In genomic region chr9:97851450-97851883, GRCh38 we compare ENCODE assay signal across 21 cellular contexts. TPM values are rescaled to one million over a fixed set of nuclear protein-coding genes. Genes with fewer than 3 reads are reported as not detected.
DNase-seq lines count a peak whose midpoint lies in the region; ATAC-seq and TF ChIP-seq lines count a peak whose summit lies in the region.
"Had no signal": no experiment of that assay in that cellular context is flagged by ENCODE, and none has a peak within 500 bp of the region (broad histone marks: within the 10 kb centered on the region; RNA-seq: fewer than 3 reads in every experiment).

No MANE protein-coding gene starts in this region.

- H3K56ac ChIP-seq in H9 (ENCODE audit: insufficient read length, low read depth, low read length), result no peak overlapping the region
- H3K56ac ChIP-seq in mesendoderm (ENCODE audit: low read length), result no peak overlapping the region

- H3K23me2 ChIP-seq in H9 (ENCODE audit: insufficient read length, low read depth, low read length, poor library complexity, severe bottlenecking), result peaks cover 22% of the 10 kb centered on the region

- no peak for ATAC-seq in CD4-positive, CD25-positive, alpha-beta regulatory T cell (ENCODE audit: low read depth in 2 of 2)
- ATAC-seq in GM18867 (IDR thresholded peaks at IDR 0.05; ENCODE audit: unreplicated experiment), result no peak
- ATAC-seq: activated CD4-positive, CD25-positive, alpha-beta regulatory T cell treated with anti-CD3 and anti-CD28 coated beads, Interleukin-2, amount 50 U/mL, for 24 hours; left ventricle myocardium superior; sciatic nerve; stimulated activated memory B cell treated with anti-CD40 and anti-IgM and Interleukin-4, amounts not matched to agents 10 μg/mL and 1 μg/mL and 100 μg/mL, for 72 hours had no signal

- H3K36me3 ChIP-seq in CD4-positive, CD25-positive, alpha-beta regulatory T cell (ENCODE audit: control insufficient read depth, insufficient read depth, low read length), result no peaks in the 10 kb centered on the region
- H3K36me3 ChIP-seq in neural progenitor cell (no peaks in the 10 kb centered on the region), mesendoderm (ENCODE audit: control insufficient read depth, insufficient read depth, low read length) (no peaks in the 10 kb centered on the region)
- H3K36me3 ChIP-seq: brain microvascular endothelial cell, transverse colon had no signal

- no peak for TF ChIP-seq CTCF in H9 (conservative IDR thresholded peaks at IDR 0.05)
- no peak for TF ChIP-seq CTCF in coronary artery (IDR thresholded peaks at IDR 0.05)
- no peak for TF ChIP-seq CTCF in neural progenitor cell (IDR thresholded peaks at IDR 0.05)

- H2BK15ac ChIP-seq in H9 (ENCODE audit: low read depth, low read length) (no peak overlapping the region), mesendoderm (replicated peaks; ENCODE audit: low read depth) (no peak overlapping the region)

- no peak overlapping the region for H3K27ac Mint-ChIP-seq in CD4-positive, CD25-positive, alpha-beta regulatory T cell
- H3K27ac Mint-ChIP-seq in H9, result no peak overlapping the region
- no peak overlapping the region for H3K27ac Mint-ChIP-seq in neural progenitor cell
- H3K27ac Mint-ChIP-seq: activated naive CD8-positive, alpha-beta T cell treated with anti-CD3 and anti-CD28 coated beads for 36 hours; dendritic cell treated with granulocyte-macrophage colony-stimulating factor and Interleukin-4, amounts not matched to agents 40 ng/mL and 50 ng/mL, for 4 days; stimulated activated memory B cell treated with anti-CD40 and anti-IgM and Interleukin-4, amounts not matched to agents 10 μg/mL and 1 μg/mL and 100 μg/mL, for 72 hours had no signal

- no CpG with 5 or more reads among the region's 23 CpGs for WGBS in H9 (ENCODE audit: extremely low coverage, insufficient read length, low lambda C conversion rate)
- WGBS in mesendoderm (ENCODE audit: extremely low coverage, insufficient coverage, low lambda C conversion rate), result no CpG with 5 or more reads among the region's 23 CpGs

- H3K4ac ChIP-seq in H9 (ENCODE audit: low read depth, low read length), result no peak overlapping the region
- H3K4ac ChIP-seq in mesendoderm (ENCODE audit: low read depth, low read length), result no peak overlapping the region

- H3K23ac ChIP-seq in H9 (ENCODE audit: insufficient read length, low read depth, low read length) (no peak overlapping the region), mesendoderm (ENCODE audit: low read length) (no peak overlapping the region)

- H2BK5ac ChIP-seq in H9 (ENCODE audit: insufficient read length, low read length) (no peak overlapping the region), mesendoderm (ENCODE audit: low read length) (no peak overlapping the region)

- peaks cover 52% of the 10 kb centered on the region for H3K4me1 ChIP-seq in CD4-positive, CD25-positive, alpha-beta regulatory T cell (ENCODE audit: control insufficient read depth, insufficient read depth, low read length, poor library complexity, severe bottlenecking)
- H3K4me1 ChIP-seq in H9 (ENCODE audit: insufficient read depth, low read length), result peaks cover 4% of the 10 kb centered on the region; the same call in 1 of the 2 replicates
- peaks cover 19% of the 10 kb centered on the region for H3K4me1 ChIP-seq in neural progenitor cell
- H3K4me1 ChIP-seq in mesendoderm (ENCODE audit: control insufficient read depth, low read depth, low read length), result no peaks in the 10 kb centered on the region

- H2AFZ ChIP-seq in H9 (ENCODE audit: low read length) (no peak overlapping the region), neural progenitor cell (replicated peaks) (no peak overlapping the region)

- H2BK20ac ChIP-seq in H9 (ENCODE audit: low read depth, low read length, poor library complexity, severe bottlenecking), result no peak overlapping the region

- H3K14ac ChIP-seq in H9 (ENCODE audit: insufficient read depth, low read length), result no peak overlapping the region

- no peak overlapping the region for H4K91ac ChIP-seq in H9 (ENCODE audit: insufficient read length, low read depth, low read length)

- H3K79me2 ChIP-seq in H9 (ENCODE audit: insufficient read depth, low read length) (no peaks in the 10 kb centered on the region), neural progenitor cell (ENCODE audit: low read depth) (no peaks in the 10 kb centered on the region), mesendoderm (ENCODE audit: control insufficient read depth, insufficient read depth, low read length) (no peaks in the 10 kb centered on the region)

- H3F3A ChIP-seq in neural progenitor cell (ENCODE audit: low read depth), result peaks cover 20% of the 10 kb centered on the region

- H2BK12ac ChIP-seq in H9 (ENCODE audit: insufficient read length, low read depth, low read length), result no peak overlapping the region

- H4K8ac ChIP-seq in H9 (replicated peaks; ENCODE audit: insufficient read length, low read depth, low read length) (no peak overlapping the region), mesendoderm (ENCODE audit: low read depth, low read length) (no peak overlapping the region)

- peak overlapping the region in 3 of 4 donors; percentile 28 to 48 (median 47) for H3K4me3 Mint-ChIP-seq in CD4-positive, CD25-positive, alpha-beta regulatory T cell
- H3K4me3 Mint-ChIP-seq in H9, result peak overlapping the region in 1 of 2 experiments; percentile 66; a peak in 2 of 5 replicates
- H3K4me3 Mint-ChIP-seq in neural progenitor cell, result no peak overlapping the region
- H3K4me3 Mint-ChIP-seq: activated naive CD8-positive, alpha-beta T cell treated with anti-CD3 and anti-CD28 coated beads for 36 hours; dendritic cell treated with granulocyte-macrophage colony-stimulating factor and Interleukin-4, amounts not matched to agents 40 ng/mL and 50 ng/mL, for 4 days had no signal

- H3K4me3 ChIP-seq in CD4-positive, CD25-positive, alpha-beta regulatory T cell (ENCODE audit: low read depth, low read length), result no peak overlapping the region
- peak overlapping the region; percentile 50 for H3K4me3 ChIP-seq in coronary artery
- peak overlapping the region; percentile 22 for H3K4me3 ChIP-seq in neural progenitor cell
- H3K4me3 ChIP-seq in mesendoderm (ENCODE audit: low read length), result no peak overlapping the region
- H3K4me3 ChIP-seq: K562, transverse colon had no signal

- peaks cover 0 to 6% (median 0%) of the 10 kb centered on the region in 7 donors for H3K9me3 Mint-ChIP-seq in CD4-positive, CD25-positive, alpha-beta regulatory T cell
- H3K9me3 Mint-ChIP-seq in H9, result peaks cover 3% of the 10 kb centered on the region in 2 experiments; a peak in 2 of 5 replicates
- peaks cover 4% of the 10 kb centered on the region for H3K9me3 Mint-ChIP-seq in neural progenitor cell
- H3K9me3 Mint-ChIP-seq: activated naive CD8-positive, alpha-beta T cell treated with anti-CD3 and anti-CD28 coated beads for 36 hours; activated T-helper 1 cell treated with anti-CD3 and anti-CD28 coated beads, Interleukin-12 subunit alpha, Interleukin-12 subunit beta, Interleukin-2, Interleukin-4 antibody, amounts not matched to agents 30 ng/mL and 10 ng/mL and 1 ng/mL, durations not matched to agents 14 hours and 24 hours and 36 hours; dendritic cell treated with granulocyte-macrophage colony-stimulating factor and Interleukin-4, amounts not matched to agents 40 ng/mL and 50 ng/mL, for 4 days; stimulated activated memory B cell treated with anti-CD40 and anti-IgM and Interleukin-4, amounts not matched to agents 10 μg/mL and 1 μg/mL and 100 μg/mL, for 72 hours had no signal

- H3K9me3 ChIP-seq in CD4-positive, CD25-positive, alpha-beta regulatory T cell (ENCODE audit: control insufficient read depth in 2 of 2, low read length in 2 of 2), result no peaks in the 10 kb centered on the region
- H3K9me3 ChIP-seq in H9 (ENCODE audit: control insufficient read depth, low read depth, low read length) (no peaks in the 10 kb centered on the region), neural progenitor cell (ENCODE audit: low read depth) (no peaks in the 10 kb centered on the region)
- H3K9me3 ChIP-seq: transverse colon had no signal

- no peak overlapping the region for H3K18ac ChIP-seq in H9 (ENCODE audit: insufficient read length, low read depth, low read length)
- H3K18ac ChIP-seq in mesendoderm (ENCODE audit: low read length), result no peak overlapping the region

- H3K79me1 ChIP-seq in H9 (ENCODE audit: insufficient read depth, low read depth, low read length, poor library complexity, severe bottlenecking), result no peaks in the 10 kb centered on the region
- H3K79me1 ChIP-seq in mesendoderm (ENCODE audit: low read length), result no peaks in the 10 kb centered on the region

- H3K27me3 ChIP-seq in CD4-positive, CD25-positive, alpha-beta regulatory T cell (ENCODE audit: control insufficient read depth, insufficient read depth, low read length), result peaks cover 55% of the 10 kb centered on the region
- H3K27me3 ChIP-seq in H9 (ENCODE audit: insufficient read depth, low read length) (peaks cover 94% of the 10 kb centered on the region), neural progenitor cell (peaks cover 100% of the 10 kb centered on the region), mesendoderm (ENCODE audit: insufficient read depth, low read length, poor library complexity) (peaks cover 90% of the 10 kb centered on the region)

- H3K27me3 Mint-ChIP-seq in CD4-positive, CD25-positive, alpha-beta regulatory T cell, result peaks cover 85% of the 10 kb centered on the region
- peaks cover 93% of the 10 kb centered on the region for H3K27me3 Mint-ChIP-seq in H9 (ENCODE audit: low read depth)
- peaks cover 83% of the 10 kb centered on the region for H3K27me3 Mint-ChIP-seq in neural progenitor cell (ENCODE audit: insufficient read depth, low read depth)

- H3K4me2 ChIP-seq in H9 (ENCODE audit: insufficient read depth, insufficient read length, low read length), result peak overlapping the region; percentile 82
- H3K4me2 ChIP-seq in neural progenitor cell, result peak overlapping the region; percentile 64
- no peak overlapping the region for H3K4me2 ChIP-seq in mesendoderm (ENCODE audit: low read length)

- H4K20me1 ChIP-seq in H9 (ENCODE audit: control insufficient read depth, insufficient read depth, insufficient read length) (no peaks in the 10 kb centered on the region), neural progenitor cell (ENCODE audit: low read depth) (peaks cover 86% of the 10 kb centered on the region)

- no peak overlapping the region for H3K27ac ChIP-seq in CD4-positive, CD25-positive, alpha-beta regulatory T cell (ENCODE audit: insufficient read depth, low read length, poor library complexity, severe bottlenecking)
- H3K27ac ChIP-seq in H9 (ENCODE audit: insufficient read length, low read depth, low read length) (no peak overlapping the region), coronary artery (no peak overlapping the region), neural progenitor cell (no peak overlapping the region), mesendoderm (ENCODE audit: low read depth, low read length) (no peak overlapping the region)
- H3K27ac ChIP-seq: brain microvascular endothelial cell, HL-60, transverse colon had no signal

- H3K9ac ChIP-seq in H9 (ENCODE audit: extremely low read depth, insufficient read length, low read length) (no peak overlapping the region), neural progenitor cell (no peak overlapping the region), mesendoderm (ENCODE audit: low read length) (no peak overlapping the region)

- H4K5ac ChIP-seq in H9 (ENCODE audit: insufficient read length, low read depth, low read length), result no peak overlapping the region
- H4K5ac ChIP-seq in mesendoderm (ENCODE audit: low read length), result no peak overlapping the region

- no peak for DNase-seq in CD4-positive, CD25-positive, alpha-beta regulatory T cell
- DNase-seq in H9 (no peak), coronary artery (ENCODE audit: low spot score) (no peak), neural progenitor cell (ENCODE audit: low spot score) (peak; percentile 52), AG20443 (ENCODE audit: low spot score) (no peak), DMS 273 treated with DMSO at 0.1 percent for 48 hours (lab: John Stamatoyannopoulos, UW) (no peak), mesendoderm (no peak)
- DNase-seq: activated naive CD8-positive, alpha-beta T cell treated with anti-CD3 and anti-CD28 coated beads for 36 hours; brain microvascular endothelial cell; left ventricle myocardium superior; NCI-H1694 treated with DMSO at 0.1 percent for 48 hours; transverse colon had no signal

- H3T11ph ChIP-seq in H9 (ENCODE audit: low read length), result no peak overlapping the region

- no peak overlapping the region for H2AK5ac ChIP-seq in H9 (ENCODE audit: insufficient read length, low read length)
- H2AK5ac ChIP-seq in mesendoderm (ENCODE audit: low read length), result no peak overlapping the region

- H3K4me1 Mint-ChIP-seq in CD4-positive, CD25-positive, alpha-beta regulatory T cell, result peaks cover 0 to 46% (median 20%) of the 10 kb centered on the region in 4 donors
- peaks cover 17 to 38% of the 10 kb centered on the region in 2 experiments for H3K4me1 Mint-ChIP-seq in H9
- peaks cover 10% of the 10 kb centered on the region for H3K4me1 Mint-ChIP-seq in neural progenitor cell

- no peak overlapping the region for H2BK120ac ChIP-seq in H9 (ENCODE audit: low read depth, low read length, poor library complexity, severe bottlenecking)
- H2BK120ac ChIP-seq in mesendoderm (ENCODE audit: low read depth, low read length), result no peak overlapping the region

- no peaks in the 10 kb centered on the region for H3K36me3 Mint-ChIP-seq in CD4-positive, CD25-positive, alpha-beta regulatory T cell
- H3K36me3 Mint-ChIP-seq in H9 (ENCODE audit: insufficient read depth in 1 of 3, low read depth in 3 of 3) (peaks cover 0 to 1% (median 0%) of the 10 kb centered on the region in 3 experiments; a peak in 3 of 7 replicates), neural progenitor cell (no peaks in the 10 kb centered on the region)
- H3K36me3 Mint-ChIP-seq: activated naive CD8-positive, alpha-beta T cell treated with anti-CD3 and anti-CD28 coated beads for 36 hours; stimulated activated memory B cell treated with anti-CD40 and anti-IgM and Interleukin-4, amounts not matched to agents 10 μg/mL and 1 μg/mL and 100 μg/mL, for 72 hours had no signal

RNA-seq across cellular contexts. Expression of gene FOXE1, which starts 1.6 kb away (rescaled TPM):
- total RNA-seq in CD4-positive, CD25-positive, alpha-beta regulatory T cell, result not detected
- not detected for polyA plus RNA-seq in CD4-positive, CD25-positive, alpha-beta regulatory T cell
- total RNA-seq in H9 (2021) (not detected in 2 replicates), neural progenitor cell (ENCODE audit: low replicate concordance) (not detected in 2 replicates)
- polyA plus RNA-seq in mesendoderm (2013, experiment 1 of 2), result 0.01 TPM
- polyA plus RNA-seq in mesendoderm (2013, experiment 2 of 2), result 0.04 TPM
- total RNA-seq: activated naive CD8-positive, alpha-beta T cell treated with anti-CD3 and anti-CD28 coated beads for 36 hours; K562; left ventricle myocardium superior; omental fat pad; sciatic nerve; transverse colon had no signal
- polyA plus RNA-seq: K562 had no signal

Comparison
In these comparisons a context has a peak if more than half of its experiments do, and no peak if none do; other contexts are left out.
1. H3K4me3 ChIP-seq: peak in coronary artery (single experiment) and neural progenitor cell (single experiment); none in CD4-positive, CD25-positive, alpha-beta regulatory T cell (single experiment) and mesendoderm (single experiment).